In genomic region chr10:34260904-34261303, GRCh38 we compare ENCODE assay signal across 26 cellular contexts.
"Had no signal": no experiment of that assay in that cellular context is flagged by ENCODE, and none has a peak within 500 bp of the region (broad histone marks: within the 10 kb centered on the region; RNA-seq: fewer than 3 reads in every experiment).

No MANE protein-coding gene starts in this region.

- H3K4me1 ChIP-seq: heart left ventricle had no signal

- H3K27ac ChIP-seq: brain microvascular endothelial cell, coronary artery, dorsolateral prefrontal cortex, heart left ventricle, WERI-Rb-1 had no signal

- H3K27me3 ChIP-seq: brain microvascular endothelial cell, heart left ventricle had no signal

- ATAC-seq: activated CD4-positive, CD25-positive, alpha-beta regulatory T cell treated with anti-CD3 and anti-CD28 coated beads, Interleukin-2, amount 50 U/mL, for 24 hours; activated CD8-positive, alpha-beta T cell treated with anti-CD3 and anti-CD28 coated beads for 36 hours; activated T-cell treated with anti-CD3 and anti-CD28 coated beads, Interleukin-2, amount 50 U/mL, for 4 hours; activated T-helper 17 cell treated with anti-CD3 and anti-CD28 coated beads, Interleukin-2, amount 50 U/mL, for 72 hours; esophagus mucosa; heart left ventricle had no signal

- H3K4me3 ChIP-seq: coronary artery, dorsolateral prefrontal cortex, heart left ventricle had no signal

- H3K36me3 ChIP-seq: brain microvascular endothelial cell, heart left ventricle, WERI-Rb-1 had no signal

- DNase-seq: activated B cell treated with CpG ODN at 0.5 μM for 24 hours; activated CD4-positive, alpha-beta T cell treated with anti-CD3 and anti-CD28 coated beads for 48 hours; activated CD4-positive, alpha-beta T cell treated with anti-CD3 and anti-CD28 coated beads, Interleukin-2, amount 50 U/mL, for 1 hour; activated CD4-positive, alpha-beta T cell treated with anti-CD3 and anti-CD28 coated beads, Interleukin-2, amount 50 U/mL, for 48 hours; activated CD8-positive, alpha-beta memory T cell treated with anti-CD3 and anti-CD28 coated beads for 24 hours; activated CD8-positive, alpha-beta T cell treated with anti-CD3 and anti-CD28 coated beads for 36 hours; activated effector memory CD4-positive, alpha-beta T cell treated with Interleukin-2 at 50 U/mL for 16 hours; activated gamma-delta T cell treated with Interleukin-2 at 50 U/mL for 16 hours; activated naive CD4-positive, alpha-beta T cell treated with anti-CD3 and anti-CD28 coated beads, Interleukin-2, amount 50 U/mL, for 16 hours; activated naive CD4-positive, alpha-beta T cell treated with Interleukin-2 at 50 U/mL for 16 hours; activated T-cell treated with anti-CD3 and anti-CD28 coated beads, Interleukin-2, amount 50 U/mL, for 4 hours; amniotic stem cell; anterior cingulate cortex; brain microvascular endothelial cell; dorsolateral prefrontal cortex; effector memory CD4-positive, alpha-beta T cell; endodermal cell; foreskin fibroblast; glutamatergic neuron; heart left ventricle; T1000; WERI-Rb-1 had no signal
